In the genomic region with DNA sequence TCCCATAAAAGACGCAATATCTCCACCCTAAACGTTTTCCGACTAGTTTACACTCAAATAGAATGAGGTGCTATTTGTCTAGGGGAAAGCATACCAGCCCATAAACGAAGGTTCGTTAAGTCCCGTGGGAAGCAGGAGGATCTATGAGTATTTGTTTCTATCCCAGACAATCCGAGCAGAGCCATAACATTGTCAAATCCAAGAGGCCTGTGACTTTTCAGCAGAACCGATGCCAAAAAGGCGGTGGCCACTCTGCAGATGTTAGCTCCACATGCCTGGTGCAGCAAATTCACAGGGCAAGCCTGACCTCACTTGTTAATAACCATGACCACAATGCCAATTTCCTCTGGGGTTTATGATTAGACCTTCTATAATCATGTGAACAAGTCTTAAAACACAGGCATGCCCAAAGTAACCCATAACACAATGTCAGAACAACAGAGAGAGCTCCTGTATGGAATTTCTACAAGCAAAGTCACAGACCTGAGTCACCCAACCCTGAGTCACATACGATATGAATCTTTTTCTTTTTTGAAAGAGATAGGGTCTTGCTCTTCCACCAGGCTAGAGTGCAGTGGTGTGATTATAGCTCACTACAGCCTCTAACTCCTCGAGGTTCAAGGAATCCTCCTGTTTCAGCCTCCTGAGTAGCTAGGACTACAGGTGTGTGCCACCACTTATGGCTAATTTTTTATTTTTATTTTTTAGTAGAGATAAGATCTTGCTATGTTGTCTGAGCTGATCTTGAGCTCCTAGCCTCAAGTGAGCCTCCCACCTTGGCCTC, we compare ENCODE assay signal across 10 cellular contexts.
DNase-seq lines count a peak whose midpoint lies in the region; ATAC-seq and TF ChIP-seq lines count a peak whose summit lies in the region.
"Had no signal": no experiment of that assay in that cellular context is flagged by ENCODE, and none has a peak within 500 bp of the region (broad histone marks: within the 10 kb centered on the region; RNA-seq: fewer than 3 reads in every experiment).

No MANE protein-coding gene starts in this region.

- H3K36me3 ChIP-seq in Caco-2 (ENCODE audit: control insufficient read depth, insufficient read depth, low read length): no peaks in the 10 kb centered on the region; the same call in 1 of the 2 replicates

- H3K27ac Mint-ChIP-seq in Caco-2 (ENCODE audit: unreplicated experiment) (peak overlapping the region; percentile 20), osteocyte (ENCODE audit: unreplicated experiment) (peak overlapping the region; percentile 28)

- H3K36me3 Mint-ChIP-seq in Caco-2 (ENCODE audit: insufficient read depth, unreplicated experiment) (no peaks in the 10 kb centered on the region), osteocyte (ENCODE audit: unreplicated experiment) (peaks cover under 1% of the 10 kb centered on the region)

- in situ Hi-C loops in GM13977 (cut with MboI; ENCODE audit: low pct_unique_long_range_greater_than_20kb, low sequenced_read_pairs, unreplicated experiment): no loop called here

- H3K9me3 ChIP-seq in Caco-2: no peaks in the 10 kb centered on the region

- H3K9me3 Mint-ChIP-seq in Caco-2 (ENCODE audit: unreplicated experiment): no peaks in the 10 kb centered on the region
- H3K9me3 Mint-ChIP-seq in osteocyte (ENCODE audit: unreplicated experiment): no peaks in the 10 kb centered on the region

- H3K4me1 Mint-ChIP-seq in Caco-2 (ENCODE audit: low read depth, unreplicated experiment) (peaks cover 5% of the 10 kb centered on the region), osteocyte (ENCODE audit: unreplicated experiment) (peaks cover 43% of the 10 kb centered on the region)

- H3K4me3 Mint-ChIP-seq in Caco-2 (ENCODE audit: unreplicated experiment) (no peak overlapping the region), osteocyte (ENCODE audit: unreplicated experiment) (no peak overlapping the region)

- CTCF ChIA-PET in Caco-2 (lab: Charles Lee): no interaction called here

- H3K4me3 ChIP-seq in Caco-2 (ENCODE audit: low read depth, low read length) (no peak overlapping the region), fibroblast of the aortic adventitia (ENCODE audit: low read depth, low read length) (no peak overlapping the region)

- H3K27me3 Mint-ChIP-seq in Caco-2 (ENCODE audit: insufficient read depth, unreplicated experiment): no peaks in the 10 kb centered on the region
- H3K27me3 Mint-ChIP-seq in osteocyte (ENCODE audit: unreplicated experiment): no peaks in the 10 kb centered on the region

- peaks cover 10% of the 10 kb centered on the region; the same call in 1 of the 2 replicates for H3K4me1 ChIP-seq in Caco-2

- intact Hi-C loops in Caco-2 (cut with micrococcal nuclease; ENCODE audit: unreplicated experiment): no loop called here

- DNase-seq in Caco-2: no peak
- DNase-seq in SW 1271 (lab: John Stamatoyannopoulos, UW): peak; percentile 59 to 87
- peak; percentile 77 for DNase-seq in fibroblast of the aortic adventitia (ENCODE audit: low read depth)
- DNase-seq in osteocyte (ENCODE audit: extremely low spot score, unreplicated experiment): no peak
- no peak for DNase-seq in activated CD4-positive, CD25-positive, alpha-beta regulatory T cell treated with anti-CD3 and anti-CD28 coated beads, Interleukin-2, amount 50 U/mL, for 72 hours
- DNase-seq in GM13977 (ENCODE audit: low spot score): no peak
- DNase-seq: activated CD4-positive, alpha-beta T cell treated with anti-CD3 and anti-CD28 coated beads, Interleukin-2, amount 50 U/mL, for 4 hours; NCI-H146 had no signal

- ATAC-seq in GM19452 (IDR thresholded peaks at IDR 0.05; ENCODE audit: unreplicated experiment) (no peak), HG03521 (IDR thresholded peaks at IDR 0.05; ENCODE audit: unreplicated experiment) (no peak)

- BruUV-seq in Caco-2 (replicated peaks; lab: Mats Ljungman, UMichigan): no TSS peak

- no peaks in the 10 kb centered on the region for H3K27me3 ChIP-seq in Caco-2 (replicated peaks; ENCODE audit: control insufficient read depth, insufficient read depth, low read length)

- POLR2A ChIA-PET in Caco-2 (lab: Charles Lee): no interaction called here

- TF ChIP-seq CTCF in Caco-2 (IDR thresholded peaks at IDR 0.05; ENCODE audit: insufficient read depth in 1 of 2, low read depth in 1 of 2, low read length in 1 of 2, severe bottlenecking in 1 of 2, unreplicated experiment in 1 of 2) (no peak), fibroblast of the aortic adventitia (IDR thresholded peaks at IDR 0.05; ENCODE audit: insufficient read depth, low read length) (no peak), osteocyte (IDR thresholded peaks at IDR 0.05) (no peak), GM13977 (IDR thresholded peaks at IDR 0.05; ENCODE audit: extremely low read depth, insufficient read depth, missing control alignments) (no peak)

Comparison
In these comparisons a context has a peak if more than half of its experiments do, and no peak if none do; other contexts are left out.
1. DNase-seq: peak in SW 1271 (2 of 2) and fibroblast of the aortic adventitia (single experiment); none in Caco-2 (0 of 2), osteocyte (single experiment), activated CD4-positive, CD25-positive, alpha-beta regulatory T cell treated with anti-CD3 and anti-CD28 coated beads, Interleukin-2, amount 50 U/mL, for 72 hours (single experiment) and GM13977 (single experiment).